10 cellular contexts compared by ENCODE assay signal in genomic region chr2:240559271-240559670, GRCh38. TPM values are rescaled to one million over a fixed set of nuclear protein-coding genes. Genes with fewer than 3 reads are reported as not detected.
A peak's percentile ranks its signal among the peaks of the same experiment; 100 is the strongest.
DNase-seq lines count a peak whose midpoint lies in the region; ATAC-seq, FAIRE-seq and TF ChIP-seq lines count a peak whose summit lies in the region.
"Had no signal": no experiment of that assay in that cellular context is flagged by ENCODE, and none has a peak within 500 bp of the region (broad histone marks: within the 10 kb centered on the region; RNA-seq: fewer than 3 reads in every experiment).

No MANE protein-coding gene starts in this region.

- CTCF ChIA-PET in CD4-positive, alpha-beta memory T cell (lab: Charles Lee; ENCODE audit: partially characterized antibody) = interaction anchor here (2.0 to 4.7 kb wide), 3 partner anchors 21 to 45 kb away, joined by 8 to 26 read pairs (median 9); partner anchors contain the start of gene CAPN10

- no peak overlapping the region for H2AFZ ChIP-seq in astrocyte (ENCODE audit: low read depth, low read length)

- no peak for TF ChIP-seq CTCF in astrocyte (IDR thresholded peaks at IDR 0.05; ENCODE audit: insufficient read depth, low read depth, low read length)
- no peak for TF ChIP-seq CTCF in D721Med (IDR thresholded peaks at IDR 0.05; ENCODE audit: insufficient read depth, missing control alignments)
- no peak for TF ChIP-seq CTCF in ascending aorta (IDR thresholded peaks at IDR 0.05)

- DNase-seq in CD4-positive, alpha-beta memory T cell = no peak
- DNase-seq in astrocyte (ENCODE audit: low read depth) (no peak), D721Med (ENCODE audit: insufficient read length, low spot score) (no peak), COLO829 (ENCODE audit: low spot score) (no peak), ascending aorta (ENCODE audit: low spot score in 2 of 2) (no peak)
- DNase-seq in natural killer cell treated with Interleukin-12 subunit alpha and Interleukin-12 subunit beta and Interleukin-15 and Interleukin-18, amount 100 ng/mL, for 72 hours (ENCODE audit: low spot score) = no peak
- DNase-seq: NCI-H524 had no signal

- peak overlapping the region; percentile 11 to 54 for H3K4me3 ChIP-seq in CD4-positive, alpha-beta memory T cell (ENCODE audit: low read length in 2 of 2)
- H3K4me3 ChIP-seq in astrocyte (ENCODE audit: insufficient read depth, low read depth, low read length) (peak overlapping the region; percentile 62), ascending aorta (peak overlapping the region in 1 of 2 donors; percentile 72)

- peak overlapping the region; percentile 86 for H3K27ac ChIP-seq in CD4-positive, alpha-beta memory T cell (ENCODE audit: low read depth, low read length)
- H3K27ac ChIP-seq in KOPT-K1 (ENCODE audit: low read depth, low read length, poor library complexity, severe bottlenecking) = peak overlapping the region; percentile 97
- H3K27ac ChIP-seq in astrocyte (ENCODE audit: low read depth, low read length) = no peak overlapping the region
- H3K27ac ChIP-seq in ascending aorta = no peak overlapping the region

- H3K9me3 Mint-ChIP-seq in CD4-positive, alpha-beta memory T cell = peaks cover 0 to 3% (median 0%) of the 10 kb centered on the region in 8 donors
- H3K9me3 Mint-ChIP-seq in astrocyte (ENCODE audit: unreplicated experiment) = no peaks in the 10 kb centered on the region
- no peaks in the 10 kb centered on the region for H3K9me3 Mint-ChIP-seq in natural killer cell treated with Interleukin-12 subunit alpha and Interleukin-12 subunit beta and Interleukin-15 and Interleukin-18, amount 100 ng/mL, for 72 hours

- no peaks in the 10 kb centered on the region for H3K9me3 ChIP-seq in CD4-positive, alpha-beta memory T cell (ENCODE audit: control insufficient read depth in 1 of 2, low read length in 2 of 2)
- H3K9me3 ChIP-seq in KOPT-K1 (ENCODE audit: insufficient read depth, low read length, poor library complexity, severe bottlenecking) (no peaks in the 10 kb centered on the region), astrocyte (ENCODE audit: insufficient read depth, low read depth, low read length) (no peaks in the 10 kb centered on the region), ascending aorta (no peaks in the 10 kb centered on the region)

- H3K27me3 Mint-ChIP-seq in CD4-positive, alpha-beta memory T cell = no peaks in the 10 kb centered on the region
- H3K27me3 Mint-ChIP-seq in astrocyte (ENCODE audit: low read depth, unreplicated experiment) = peaks cover 2% of the 10 kb centered on the region
- no peaks in the 10 kb centered on the region for H3K27me3 Mint-ChIP-seq in natural killer cell treated with Interleukin-12 subunit alpha and Interleukin-12 subunit beta and Interleukin-15 and Interleukin-18, amount 100 ng/mL, for 72 hours

- H3K4me1 Mint-ChIP-seq in CD4-positive, alpha-beta memory T cell = peaks cover 36 to 74% (median 54%) of the 10 kb centered on the region in 4 donors
- H3K4me1 Mint-ChIP-seq in astrocyte (ENCODE audit: low read depth, unreplicated experiment) = peaks cover 8% of the 10 kb centered on the region
- peaks cover 39 to 66% of the 10 kb centered on the region in 2 donors for H3K4me1 Mint-ChIP-seq in natural killer cell treated with Interleukin-12 subunit alpha and Interleukin-12 subunit beta and Interleukin-15 and Interleukin-18, amount 100 ng/mL, for 72 hours (ENCODE audit: low read depth in 2 of 2)

- no peaks in the 10 kb centered on the region for H3K27me3 ChIP-seq in CD4-positive, alpha-beta memory T cell (ENCODE audit: insufficient read depth, low read length)
- H3K27me3 ChIP-seq in astrocyte (ENCODE audit: insufficient read depth, low read length) (no peaks in the 10 kb centered on the region), ascending aorta (no peaks in the 10 kb centered on the region)

- no peak overlapping the region for H3K9ac ChIP-seq in astrocyte (ENCODE audit: low read length)

- H4K20me1 ChIP-seq in astrocyte (ENCODE audit: insufficient read depth, low read length) = peaks cover 23% of the 10 kb centered on the region

- peak overlapping the region; percentile 88 for H3K4me2 ChIP-seq in astrocyte (ENCODE audit: low read length)

- peaks cover 10 to 33% of the 10 kb centered on the region in 2 donors for H3K36me3 Mint-ChIP-seq in CD4-positive, alpha-beta memory T cell
- H3K36me3 Mint-ChIP-seq in astrocyte (ENCODE audit: low read depth, unreplicated experiment) = peaks cover 5% of the 10 kb centered on the region
- H3K36me3 Mint-ChIP-seq in natural killer cell treated with Interleukin-12 subunit alpha and Interleukin-12 subunit beta and Interleukin-15 and Interleukin-18, amount 100 ng/mL, for 72 hours = no peaks in the 10 kb centered on the region

- peaks cover 13% of the 10 kb centered on the region for H3K36me3 ChIP-seq in CD4-positive, alpha-beta memory T cell (ENCODE audit: insufficient read depth, low read length)
- peaks cover 52% of the 10 kb centered on the region for H3K36me3 ChIP-seq in KOPT-K1 (ENCODE audit: insufficient read depth, low read length)
- no peaks in the 10 kb centered on the region for H3K36me3 ChIP-seq in astrocyte (ENCODE audit: insufficient read depth, low read length)
- H3K36me3 ChIP-seq in ascending aorta = no peaks in the 10 kb centered on the region

- peak overlapping the region; percentile 62 to 99 (median 84) for H3K27ac Mint-ChIP-seq in CD4-positive, alpha-beta memory T cell
- H3K27ac Mint-ChIP-seq in astrocyte (ENCODE audit: unreplicated experiment) = peak overlapping the region; percentile 41
- peak overlapping the region; percentile 83 to 99 for H3K27ac Mint-ChIP-seq in natural killer cell treated with Interleukin-12 subunit alpha and Interleukin-12 subunit beta and Interleukin-15 and Interleukin-18, amount 100 ng/mL, for 72 hours

- H3K4me1 ChIP-seq in CD4-positive, alpha-beta memory T cell (ENCODE audit: insufficient read depth, low read length) = peaks cover 71% of the 10 kb centered on the region
- H3K4me1 ChIP-seq in astrocyte (ENCODE audit: insufficient read depth, low read length) = peaks cover 36% of the 10 kb centered on the region
- H3K4me1 ChIP-seq in ascending aorta = peaks cover 19 to 25% of the 10 kb centered on the region in 2 donors

- H3K4me3 Mint-ChIP-seq in CD4-positive, alpha-beta memory T cell = peak overlapping the region; percentile 75 to 89 (median 86)
- peak overlapping the region; percentile 85 for H3K4me3 Mint-ChIP-seq in astrocyte (ENCODE audit: unreplicated experiment)
- peak overlapping the region; percentile 92 for H3K4me3 Mint-ChIP-seq in natural killer cell treated with Interleukin-12 subunit alpha and Interleukin-12 subunit beta and Interleukin-15 and Interleukin-18, amount 100 ng/mL, for 72 hours

- FAIRE-seq in astrocyte (lab: Jason Lieb, UNC) (no peak), D721Med (lab: Jason Lieb, UNC) (no peak)
- FAIRE-seq: TTC549 had no signal

- peaks cover 34% of the 10 kb centered on the region for H3K79me2 ChIP-seq in astrocyte (ENCODE audit: insufficient read depth, low read length)

- POLR2A ChIA-PET in CD4-positive, alpha-beta memory T cell (lab: Charles Lee; ENCODE audit: partially characterized antibody) = interaction anchor here (12.6 to 20.6 kb wide), 2 partner anchors 14 to 27 kb away, joined by 249 to 461 read pairs; partner anchors contain the start of genes CAPN10 and RNPEPL1

- intact Hi-C loops in CD4-positive, alpha-beta memory T cell (cut with micrococcal nuclease) = no loop called here
- intact Hi-C loops in ascending aorta (cut with DNase I) = no loop called here

- no peak for ATAC-seq in natural killer cell treated with Interleukin-12 subunit alpha and Interleukin-12 subunit beta and Interleukin-15 and Interleukin-18, amount 100 ng/mL, for 72 hours
- ATAC-seq in GM18873 (IDR thresholded peaks at IDR 0.05; ENCODE audit: low FRiP score, unreplicated experiment) = no peak

RNA-seq across cellular contexts. Expression of gene DUSP28, which starts 0.9 kb away (rescaled TPM):
- total RNA-seq in CD4-positive, alpha-beta memory T cell = 10 to 100 TPM; 16.3 to 19.4 TPM
- 10 to 100 TPM; 18.2 to 18.5 TPM for polyA plus RNA-seq in CD4-positive, alpha-beta memory T cell
- total RNA-seq in astrocyte (3.2 and 4.1 TPM in 2 replicates), ascending aorta (72.3 TPM)
- total RNA-seq in natural killer cell treated with Interleukin-12 subunit alpha and Interleukin-12 subunit beta and Interleukin-15 and Interleukin-18, amount 100 ng/mL, for 72 hours = 1 to 10 TPM; 6.1 to 6.3 TPM

RNA-seq across cellular contexts. Expression of gene ANKMY1, which starts 1.5 kb away (rescaled TPM):
- 10 to 100 TPM; 71.4 to 84.8 TPM for total RNA-seq in CD4-positive, alpha-beta memory T cell
- polyA plus RNA-seq in CD4-positive, alpha-beta memory T cell = 10 to 100 TPM in 1 of 2 donors, 1 to 10 TPM in 1; 9.4 to 15.2 TPM
- 6.9 and 7.2 TPM in 2 replicates for total RNA-seq in astrocyte
- 10 to 100 TPM; 13.0 to 40.9 TPM for total RNA-seq in natural killer cell treated with Interleukin-12 subunit alpha and Interleukin-12 subunit beta and Interleukin-15 and Interleukin-18, amount 100 ng/mL, for 72 hours
- total RNA-seq in ascending aorta = 14.4 TPM

RNA-seq across cellular contexts. Expression of gene RNPEPL1, which starts 9.0 kb away (rescaled TPM):
- total RNA-seq in CD4-positive, alpha-beta memory T cell = 100 to 1,000 TPM; 140 to 145 TPM
- polyA plus RNA-seq in CD4-positive, alpha-beta memory T cell = 100 to 1,000 TPM in 1 of 2 donors, 10 to 100 TPM in 1; 13.6 to 100 TPM
- total RNA-seq in astrocyte = 22.7 and 25.2 TPM in 2 replicates
- total RNA-seq in natural killer cell treated with Interleukin-12 subunit alpha and Interleukin-12 subunit beta and Interleukin-15 and Interleukin-18, amount 100 ng/mL, for 72 hours = 10 to 100 TPM; 60.9 to 67.6 TPM
- total RNA-seq in ascending aorta = 196 TPM

RNA-seq across cellular contexts. Expression of gene CAPN10, which starts 27.3 kb away (rescaled TPM):
- total RNA-seq in CD4-positive, alpha-beta memory T cell = 10 to 100 TPM; 80.6 to 83.0 TPM
- 10 to 100 TPM in 1 of 2 donors, 1 to 10 TPM in 1; 9.9 to 18.7 TPM for polyA plus RNA-seq in CD4-positive, alpha-beta memory T cell
- 22.7 and 24.9 TPM in 2 replicates for total RNA-seq in astrocyte
- 10 to 100 TPM; 50.4 to 73.9 TPM for total RNA-seq in natural killer cell treated with Interleukin-12 subunit alpha and Interleukin-12 subunit beta and Interleukin-15 and Interleukin-18, amount 100 ng/mL, for 72 hours
- 27.8 TPM for total RNA-seq in ascending aorta

Comparison
In these comparisons a context has a peak if more than half of its experiments do, and no peak if none do; other contexts are left out.
1. H3K27ac ChIP-seq: peak in CD4-positive, alpha-beta memory T cell (single experiment) and KOPT-K1 (single experiment); none in astrocyte (single experiment) and ascending aorta (0 of 2).
2. H3K27ac Mint-ChIP-seq: peak in every context shown above with its lines; median percentile 91 in natural killer cell treated with Interleukin-12 subunit alpha and Interleukin-12 subunit beta and Interleukin-15 and Interleukin-18, amount 100 ng/mL, for 72 hours; 84 in CD4-positive, alpha-beta memory T cell; 41 in astrocyte.
3. Peak in every context shown above with its lines, with median percentiles within 50 percentile points of each other: H3K4me3 Mint-ChIP-seq.